In the genomic region with DNA sequence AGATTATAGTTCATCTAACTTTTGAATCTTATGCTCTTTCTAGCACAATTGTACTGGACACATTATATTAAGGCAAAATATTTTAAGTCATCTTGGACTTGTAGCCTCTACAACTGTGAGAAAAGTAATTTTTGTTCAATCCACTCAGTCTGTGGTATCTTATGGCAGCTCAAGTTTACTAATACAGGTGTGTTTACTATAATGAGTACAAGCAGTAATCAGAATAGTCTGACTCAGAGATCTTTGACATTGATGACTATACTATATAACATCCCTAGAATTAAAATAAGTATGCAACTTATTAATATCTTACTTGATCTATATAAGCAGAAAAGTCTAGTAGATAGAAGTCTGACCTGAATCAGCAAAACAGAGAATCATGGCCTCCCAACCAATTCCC, we compare ENCODE assay signal across 20 cellular contexts. TPM values are rescaled to one million over a fixed set of nuclear protein-coding genes. Genes with fewer than 3 reads are reported as not detected.
DNase-seq lines count a peak whose midpoint lies in the region; ATAC-seq and TF ChIP-seq lines count a peak whose summit lies in the region.
"Had no signal": no experiment of that assay in that cellular context is flagged by ENCODE, and none has a peak within 500 bp of the region (broad histone marks: within the 10 kb centered on the region; RNA-seq: fewer than 3 reads in every experiment).

No MANE protein-coding gene starts in this region.

- DNase-seq in activated CD4-positive, alpha-beta T cell treated with anti-CD3 and anti-CD28 coated beads, Interleukin-2, amount 10 ng/mL, durations not matched to agents 24 days and 14 days = no peak
- DNase-seq in activated CD4-positive, alpha-beta T cell treated with anti-CD3 and anti-CD28 coated beads, Interleukin-2, amount 50 U/mL, for 48 hours = no peak
- DNase-seq in T-helper 17 cell (no peak), type B pancreatic cell (ENCODE audit: extremely low spot score, unreplicated experiment) (no peak), mesendoderm (no peak), COLO829 (ENCODE audit: low spot score) (no peak)
- DNase-seq: GM23248, H9, KBM-7, MG63, NCI-H1105 treated with DMSO at 0.1 percent for 48 hours, NCI-H2029, NCI-H446, NCI-H524 treated with DMSO at 0.1 percent for 48 hours, NCI-H774, SIG-M5 had no signal

- no peak overlapping the region for H2BK120ac ChIP-seq in mesendoderm (ENCODE audit: low read depth, low read length)

- peaks cover 24% of the 10 kb centered on the region for H3K27me3 Mint-ChIP-seq in activated CD4-positive, alpha-beta T cell treated with anti-CD3 and anti-CD28 coated beads, Interleukin-2, amount 10 ng/mL, durations not matched to agents 24 days and 14 days
- H3K27me3 Mint-ChIP-seq in T-helper 17 cell (peaks cover 80% of the 10 kb centered on the region), type B pancreatic cell (peaks cover 16% of the 10 kb centered on the region)

- H3K36me3 Mint-ChIP-seq in activated CD4-positive, alpha-beta T cell treated with anti-CD3 and anti-CD28 coated beads, Interleukin-2, amount 10 ng/mL, durations not matched to agents 24 days and 14 days (ENCODE audit: low read depth) = no peaks in the 10 kb centered on the region
- peaks cover 5% of the 10 kb centered on the region for H3K36me3 Mint-ChIP-seq in T-helper 17 cell (ENCODE audit: low read depth)
- no peaks in the 10 kb centered on the region for H3K36me3 Mint-ChIP-seq in type B pancreatic cell

- H3K27ac Mint-ChIP-seq in activated CD4-positive, alpha-beta T cell treated with anti-CD3 and anti-CD28 coated beads, Interleukin-2, amount 10 ng/mL, durations not matched to agents 24 days and 14 days = no peak overlapping the region
- H3K27ac Mint-ChIP-seq in T-helper 17 cell = no peak overlapping the region
- peak overlapping the region; percentile 94 for H3K27ac Mint-ChIP-seq in type B pancreatic cell
- H3K27ac Mint-ChIP-seq: CD4-positive, CD25-positive, alpha-beta regulatory T cell; H9 had no signal

- no peaks in the 10 kb centered on the region for H3K9me3 ChIP-seq in T-helper 17 cell (ENCODE audit: control insufficient read depth, low read length, poor library complexity, severe bottlenecking)
- H3K9me3 ChIP-seq in iPS-20b (ENCODE audit: insufficient read depth, low read depth, low read length) = no peaks in the 10 kb centered on the region
- H3K9me3 ChIP-seq: MG63 had no signal

- H3K9ac ChIP-seq in iPS-20b (ENCODE audit: low read depth, low read length) (no peak overlapping the region), mesendoderm (ENCODE audit: low read length) (no peak overlapping the region)
- H3K9ac ChIP-seq: BLaER1, GM23248 had no signal

- H3K4me1 ChIP-seq in iPS-20b (ENCODE audit: insufficient read depth, low read length) = peaks cover 10% of the 10 kb centered on the region; the same call in 1 of the 2 replicates
- H3K4me1 ChIP-seq in mesendoderm (ENCODE audit: control insufficient read depth, low read depth, low read length) = no peaks in the 10 kb centered on the region
- H3K4me1 ChIP-seq: BLaER1 had no signal

- peak overlapping the region; percentile 29 for H3K4me3 Mint-ChIP-seq in activated CD4-positive, alpha-beta T cell treated with anti-CD3 and anti-CD28 coated beads, Interleukin-2, amount 10 ng/mL, durations not matched to agents 24 days and 14 days
- H3K4me3 Mint-ChIP-seq in T-helper 17 cell (peak overlapping the region; percentile 36), type B pancreatic cell (peak overlapping the region; percentile 88)

- no peak overlapping the region for H3K4me2 ChIP-seq in mesendoderm (ENCODE audit: low read length)
- H3K4me2 ChIP-seq: BLaER1 had no signal

- intact Hi-C loops in activated CD4-positive, alpha-beta T cell treated with anti-CD3 and anti-CD28 coated beads, Interleukin-2, amount 10 ng/mL, durations not matched to agents 24 days and 14 days (cut with micrococcal nuclease) = no loop called here

- no peak for ATAC-seq in T-helper 17 cell

- peaks cover 3% of the 10 kb centered on the region for H3K9me3 Mint-ChIP-seq in activated CD4-positive, alpha-beta T cell treated with anti-CD3 and anti-CD28 coated beads, Interleukin-2, amount 10 ng/mL, durations not matched to agents 24 days and 14 days
- H3K9me3 Mint-ChIP-seq in type B pancreatic cell = no peaks in the 10 kb centered on the region
- H3K9me3 Mint-ChIP-seq: H9 had no signal

- H3K4me3 ChIP-seq in iPS-20b (ENCODE audit: low read length) (peak overlapping the region; percentile 66; the same call in 1 of the 2 replicates), mesendoderm (ENCODE audit: low read length) (no peak overlapping the region)
- H3K4me3 ChIP-seq: BLaER1, GM23248, MG63 had no signal

- no peak for TF ChIP-seq CTCF in type B pancreatic cell (conservative IDR thresholded peaks at IDR 0.05)

- no peak overlapping the region for H3K4ac ChIP-seq in mesendoderm (ENCODE audit: low read depth, low read length)

- H3K27ac ChIP-seq in iPS-20b (ENCODE audit: low read length) (no peak overlapping the region), mesendoderm (ENCODE audit: low read depth, low read length) (no peak overlapping the region)
- H3K27ac ChIP-seq: BLaER1, GM23248 had no signal

- no peak overlapping the region for H4K8ac ChIP-seq in mesendoderm (ENCODE audit: low read depth, low read length)

- H2BK15ac ChIP-seq in mesendoderm (replicated peaks; ENCODE audit: low read depth) = no peak overlapping the region

- no peak overlapping the region for H2AK5ac ChIP-seq in mesendoderm (ENCODE audit: low read length)

- H3K36me3 ChIP-seq in iPS-20b (ENCODE audit: insufficient read depth, low read depth, low read length) (no peaks in the 10 kb centered on the region), mesendoderm (ENCODE audit: control insufficient read depth, insufficient read depth, low read length) (no peaks in the 10 kb centered on the region)
- H3K36me3 ChIP-seq: MG63 had no signal

- H3K4me1 Mint-ChIP-seq in activated CD4-positive, alpha-beta T cell treated with anti-CD3 and anti-CD28 coated beads, Interleukin-2, amount 10 ng/mL, durations not matched to agents 24 days and 14 days = peaks cover 9% of the 10 kb centered on the region
- H3K4me1 Mint-ChIP-seq in T-helper 17 cell = no peaks in the 10 kb centered on the region
- peaks cover 10% of the 10 kb centered on the region for H3K4me1 Mint-ChIP-seq in type B pancreatic cell (ENCODE audit: unreplicated experiment)

- no peak overlapping the region for H3K56ac ChIP-seq in mesendoderm (ENCODE audit: low read length)

- H3K27me3 ChIP-seq in iPS-20b (ENCODE audit: insufficient read depth, low read length) (peaks cover 25% of the 10 kb centered on the region), mesendoderm (ENCODE audit: insufficient read depth, low read length, poor library complexity) (no peaks in the 10 kb centered on the region)
- H3K27me3 ChIP-seq: BLaER1, MG63 had no signal

- no peak overlapping the region for H2BK5ac ChIP-seq in mesendoderm (ENCODE audit: low read length)

- no peaks in the 10 kb centered on the region for H3K79me1 ChIP-seq in mesendoderm (ENCODE audit: low read length)

- H4K5ac ChIP-seq in mesendoderm (ENCODE audit: low read length) = no peak overlapping the region

- H3K18ac ChIP-seq in mesendoderm (ENCODE audit: low read length) = no peak overlapping the region

- H3K23ac ChIP-seq in mesendoderm (ENCODE audit: low read length) = no peak overlapping the region

- no peaks in the 10 kb centered on the region for H3K79me2 ChIP-seq in mesendoderm (ENCODE audit: control insufficient read depth, insufficient read depth, low read length)

RNA-seq across cellular contexts. Expression of a gene that starts 40.7 kb away (rescaled TPM):
- total RNA-seq in activated CD4-positive, alpha-beta T cell treated with anti-CD3 and anti-CD28 coated beads, Interleukin-2, amount 10 ng/mL, durations not matched to agents 24 days and 14 days = 0.31 TPM in 1 of 2 replicates, not detected in the other
- total RNA-seq in T-helper 17 cell = 1 to 10 TPM in 1 of 2 donors, under 1 TPM in 1; 0.80 to 2.0 TPM
- 10.5 and 28.9 TPM in 2 replicates for total RNA-seq in type B pancreatic cell (ENCODE audit: low replicate concordance)
- polyA plus RNA-seq in mesendoderm (2013, experiment 1 of 2) = 8.8 TPM
- polyA plus RNA-seq in mesendoderm (2013, experiment 2 of 2) = 9.5 TPM
- total RNA-seq: LHCN-M2 had no signal
- polyA plus RNA-seq: GM23248 had no signal

Comparison
In these comparisons a context has a peak if more than half of its experiments do, and no peak if none do; other contexts are left out.
1. H3K4me3 Mint-ChIP-seq: peak in every context shown above with its lines; median percentile 88 in type B pancreatic cell; 36 in T-helper 17 cell; 29 in activated CD4-positive, alpha-beta T cell treated with anti-CD3 and anti-CD28 coated beads, Interleukin-2, amount 10 ng/mL, durations not matched to agents 24 days and 14 days.